Comparison of ENCODE assay signal across 11 cellular contexts in the genomic region with DNA sequence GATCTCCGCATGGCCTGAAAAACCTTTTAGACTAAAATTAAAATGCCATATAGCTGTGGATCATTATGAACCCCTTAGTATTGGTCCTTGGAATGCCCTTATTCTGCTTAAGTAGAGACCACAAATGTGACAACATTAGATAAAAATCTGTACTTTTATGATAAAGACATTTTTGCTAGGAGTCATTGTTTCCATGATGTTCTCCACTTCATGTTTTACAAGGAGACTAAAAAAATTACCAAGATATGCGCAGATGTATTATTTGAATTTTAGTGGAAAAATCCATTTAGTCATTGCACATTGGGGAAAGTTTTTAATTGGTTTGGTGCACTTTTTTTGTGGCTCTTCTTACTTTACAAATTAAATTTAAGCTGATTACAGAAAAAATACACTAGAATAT. TPM values are rescaled to one million over a fixed set of nuclear protein-coding genes. Genes with fewer than 3 reads are reported as not detected.
A peak's percentile ranks its signal among the peaks of the same experiment; 100 is the strongest.
DNase-seq lines count a peak whose midpoint lies in the region; ATAC-seq and TF ChIP-seq lines count a peak whose summit lies in the region.
"Had no signal": no experiment of that assay in that cellular context is flagged by ENCODE, and none has a peak within 500 bp of the region (broad histone marks: within the 10 kb centered on the region; RNA-seq: fewer than 3 reads in every experiment).

No MANE protein-coding gene starts in this region.

- 54 to 63% methylated on average over 2 of the region's 2 CpGs for WGBS in GM23248 (ENCODE audit: low coverage in 1 of 2, low lambda C conversion rate in 2 of 2, missing lambda C conversion rate in 2 of 2), 2 experiments

- H3K27me3 ChIP-seq in GM23248 (replicated peaks; ENCODE audit: insufficient read depth) = no peaks in the 10 kb centered on the region
- H3K27me3 ChIP-seq in OCI-LY3 (ENCODE audit: low read depth, low read length) = no peaks in the 10 kb centered on the region
- H3K27me3 ChIP-seq in neural progenitor cell = no peaks in the 10 kb centered on the region

- no peaks in the 10 kb centered on the region for H3K36me3 ChIP-seq in GM23248 (ENCODE audit: low read depth)
- peaks cover 18% of the 10 kb centered on the region for H3K36me3 ChIP-seq in OCI-LY3 (replicated peaks; ENCODE audit: low read depth, low read length)
- peaks cover 6% of the 10 kb centered on the region for H3K36me3 ChIP-seq in neural progenitor cell
- H3K36me3 ChIP-seq: pancreas had no signal

- H3K9me3 ChIP-seq in GM23248 (ENCODE audit: low read depth) (no peaks in the 10 kb centered on the region), OCI-LY3 (ENCODE audit: insufficient read depth, low read length) (no peaks in the 10 kb centered on the region), neural progenitor cell (ENCODE audit: low read depth) (no peaks in the 10 kb centered on the region)
- H3K9me3 ChIP-seq: pancreas had no signal

- H4K20me1 ChIP-seq in GM23248 (ENCODE audit: insufficient read depth) = 0 out of 2 replicates have a peak, but pooled peaks cover 3% of the 10 kb centered on the region
- H4K20me1 ChIP-seq in OCI-LY3 (ENCODE audit: insufficient read depth, low read length) = peaks cover 38% of the 10 kb centered on the region
- H4K20me1 ChIP-seq in neural progenitor cell (ENCODE audit: low read depth) = peaks cover 28% of the 10 kb centered on the region

- peaks cover 25% of the 10 kb centered on the region for H3K4me1 Mint-ChIP-seq in neural progenitor cell

- no peaks in the 10 kb centered on the region for H3K9me2 ChIP-seq in GM23248 (ENCODE audit: insufficient read depth)

- no peak for ATAC-seq in GM18873 (IDR thresholded peaks at IDR 0.05; ENCODE audit: low FRiP score, unreplicated experiment)
- ATAC-seq: pancreas had no signal

- H3K27ac ChIP-seq in GM23248 (no peak overlapping the region), OCI-LY3 (ENCODE audit: low read length) (peak overlapping the region; percentile 97), coronary artery (no peak overlapping the region), neural progenitor cell (no peak overlapping the region)
- H3K27ac ChIP-seq: RWPE1 had no signal

- H2AFZ ChIP-seq in GM23248 (no peak overlapping the region; the same call in 1 of the 2 replicates), OCI-LY3 (ENCODE audit: low read depth, low read length) (no peak overlapping the region), neural progenitor cell (replicated peaks) (no peak overlapping the region)

- H3K27me3 Mint-ChIP-seq in neural progenitor cell (ENCODE audit: insufficient read depth, low read depth) = no peaks in the 10 kb centered on the region

- no peaks in the 10 kb centered on the region for H3F3A ChIP-seq in GM23248 (ENCODE audit: insufficient read depth)
- H3F3A ChIP-seq in neural progenitor cell (ENCODE audit: low read depth) = peaks cover 16% of the 10 kb centered on the region

- H3K79me2 ChIP-seq in GM23248 (ENCODE audit: insufficient read depth) = peaks cover 56% of the 10 kb centered on the region
- peaks cover 72% of the 10 kb centered on the region for H3K79me2 ChIP-seq in OCI-LY3 (ENCODE audit: low read length)
- H3K79me2 ChIP-seq in neural progenitor cell (ENCODE audit: low read depth) = peaks cover 67% of the 10 kb centered on the region

- H3K4me3 Mint-ChIP-seq in neural progenitor cell = peak overlapping the region; percentile 98

- in situ Hi-C loops in GM23248 (cut with MboI) = no loop called here

- peaks cover 17% of the 10 kb centered on the region for H3K36me3 Mint-ChIP-seq in neural progenitor cell

- TF ChIP-seq CTCF in OCI-LY3 (IDR thresholded peaks at IDR 0.05; ENCODE audit: low read depth, low read length) (no peak), coronary artery (IDR thresholded peaks at IDR 0.05) (no peak), neural progenitor cell (IDR thresholded peaks at IDR 0.05) (no peak)

- H3K4me3 ChIP-seq in GM23248 = peak overlapping the region; percentile 100
- peak overlapping the region; percentile 97 for H3K4me3 ChIP-seq in OCI-LY3 (ENCODE audit: low read length)
- H3K4me3 ChIP-seq in coronary artery = peak overlapping the region; percentile 72
- peak overlapping the region; percentile 81 for H3K4me3 ChIP-seq in neural progenitor cell

- H3K4me1 ChIP-seq in GM23248 (ENCODE audit: insufficient read depth) (peaks cover 8% of the 10 kb centered on the region; the same call in 1 of the 2 replicates), OCI-LY3 (ENCODE audit: low read length) (peaks cover 34% of the 10 kb centered on the region), neural progenitor cell (peaks cover 11% of the 10 kb centered on the region)

- peak overlapping the region; percentile 90 for H3K4me2 ChIP-seq in GM23248 (ENCODE audit: unreplicated experiment)
- peak overlapping the region; percentile 82 for H3K4me2 ChIP-seq in OCI-LY3 (ENCODE audit: low read length)
- peak overlapping the region; percentile 71 for H3K4me2 ChIP-seq in neural progenitor cell

- no peaks in the 10 kb centered on the region for H3K9me3 Mint-ChIP-seq in neural progenitor cell

- POLR2A ChIA-PET in HEK293T (lab: Yijun Ruan, JAX) = interaction anchor here (0.9 kb wide), 1 partner anchor 86 kb away, joined by 4 read pairs; no protein-coding TSS in a partner anchor

- H3K9ac ChIP-seq in GM23248 (peak overlapping the region; percentile 98), OCI-LY3 (ENCODE audit: low read length) (peak overlapping the region; percentile 99), neural progenitor cell (peak overlapping the region; percentile 72)

- peak overlapping the region; percentile 4 for H3K27ac Mint-ChIP-seq in neural progenitor cell

- CTCF ChIA-PET in HEK293T (lab: Yijun Ruan, JAX) = interaction anchor here (1.2 kb wide), 1 partner anchor 21 kb away, joined by 6 read pairs; no protein-coding TSS in a partner anchor

- DNase-seq in GM23248 = peak; percentile 21
- no peak for DNase-seq in coronary artery (ENCODE audit: low spot score)
- DNase-seq in neural progenitor cell (ENCODE audit: low spot score) = no peak
- no peak for DNase-seq in SHP77 treated with DMSO at 0.1 percent for 48 hours (lab: John Stamatoyannopoulos, UW)
- no peak for DNase-seq in HEK293T (ENCODE audit: extremely low spot score)
- no peak for DNase-seq in HuH-7 (ENCODE audit: low spot score)
- DNase-seq: caudate nucleus, pancreas had no signal

TF ChIP-seq in HEK293T, 16 proteins besides CTCF, POLR2A, EP300 and RAD21:
- TF ChIP-seq CTBP1 (IDR thresholded peaks at IDR 0.05; ENCODE audit: borderline replicate concordance) (no peak), SP1 (IDR thresholded peaks at IDR 0.05) (no peak), FOXM1 (IDR thresholded peaks at IDR 0.05; ENCODE audit: borderline replicate concordance) (no peak), SUZ12 (IDR thresholded peaks at IDR 0.05) (no peak), FOXA1 (IDR thresholded peaks at IDR 0.05) (no peak), LEF1 (IDR thresholded peaks at IDR 0.05; ENCODE audit: borderline replicate concordance) (no peak), NFRKB (IDR thresholded peaks at IDR 0.05) (no peak), FOXK2 (IDR thresholded peaks at IDR 0.05) (no peak), L3MBTL2 (conservative IDR thresholded peaks at IDR 0.05) (no peak), ELF4 (IDR thresholded peaks at IDR 0.05) (no peak), HDGF (IDR thresholded peaks at IDR 0.05; ENCODE audit: borderline replicate concordance) (no peak), ARNT (IDR thresholded peaks at IDR 0.05) (no peak), TARDBP (IDR thresholded peaks at IDR 0.05) (no peak), BHLHE40 (IDR thresholded peaks at IDR 0.05; ENCODE audit: borderline replicate concordance) (no peak), ZNF384 (IDR thresholded peaks at IDR 0.05) (no peak)
- TF ChIP-seq, protein P1, sequence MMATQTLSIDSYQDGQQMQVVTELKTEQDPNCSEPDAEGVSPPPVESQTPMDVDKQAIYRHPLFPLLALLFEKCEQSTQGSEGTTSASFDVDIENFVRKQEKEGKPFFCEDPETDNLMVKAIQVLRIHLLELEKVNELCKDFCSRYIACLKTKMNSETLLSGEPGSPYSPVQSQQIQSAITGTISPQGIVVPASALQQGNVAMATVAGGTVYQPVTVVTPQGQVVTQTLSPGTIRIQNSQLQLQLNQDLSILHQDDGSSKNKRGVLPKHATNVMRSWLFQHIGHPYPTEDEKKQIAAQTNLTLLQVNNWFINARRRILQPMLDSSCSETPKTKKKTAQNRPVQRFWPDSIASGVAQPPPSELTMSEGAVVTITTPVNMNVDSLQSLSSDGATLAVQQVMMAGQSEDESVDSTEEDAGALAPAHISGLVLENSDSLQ (IDR thresholded peaks at IDR 0.05) = no peak

RNA-seq across cellular contexts. Expression of a gene that starts 1.8 kb away (rescaled TPM):
- 17.8 and 22.0 TPM in 2 replicates for total RNA-seq in GM23248 (2014; rRNA removed; shearing (Covaris generic))
- polyA plus RNA-seq in GM23248 (2016; fragmentation: Nextera tagmentation; extraction: Ambion mirVana) = 14.9 and 15.1 TPM in 2 replicates
- total RNA-seq in neural progenitor cell (ENCODE audit: low replicate concordance) = 127 and 207 TPM in 2 replicates
